ENCODE assay signal across 1 cellular context in genomic region chr2:173741715-173742114, GRCh38.
TF ChIP-seq lines count a peak whose summit lies in the region.

No MANE protein-coding gene starts in this region.

TF ChIP-seq in HEK293, 187 proteins besides CTCF, POLR2A, EP300 and RAD21 (continued from another document):
- 0 out of 2 replicates have a peak, but pooled peaks have one; percentile 40 for TF ChIP-seq PRDM10 (tag by site-specific recombination; IDR thresholded peaks at IDR 0.05)
- TF ChIP-seq ZNF280D (tag by site-specific recombination; IDR thresholded peaks at IDR 0.05) = no peak
- TF ChIP-seq ZBTB48 (tag by site-specific recombination; IDR thresholded peaks at IDR 0.05) = peak; percentile 48; the same call in 1 of the 2 replicates
- TF ChIP-seq ZNF555 (tag by site-specific recombination; conservative IDR thresholded peaks at IDR 0.05) = no peak
- no peak for TF ChIP-seq ZNF391 (tag by site-specific recombination; IDR thresholded peaks at IDR 0.05; ENCODE audit: borderline replicate concordance, low read depth)
- TF ChIP-seq ZNF830 (tag by site-specific recombination; IDR thresholded peaks at IDR 0.05; ENCODE audit: low read depth) = no peak
- TF ChIP-seq ZNF335 (tag by site-specific recombination; conservative IDR thresholded peaks at IDR 0.05) = no peak
- TF ChIP-seq SP2 (tag by site-specific recombination; IDR thresholded peaks at IDR 0.05) = no peak
- 0 out of 2 replicates have a peak, but pooled peaks have one; percentile 36 for TF ChIP-seq ZBTB20 (tag by site-specific recombination; IDR thresholded peaks at IDR 0.05)
- TF ChIP-seq ZNF18 (tag by site-specific recombination; IDR thresholded peaks at IDR 0.05) = no peak
- TF ChIP-seq SCRT2 (tag by site-specific recombination; IDR thresholded peaks at IDR 0.05) = no peak
- TF ChIP-seq ZNF24 (tag by site-specific recombination; IDR thresholded peaks at IDR 0.05) = no peak
- no peak for TF ChIP-seq ZNF777 (tag by site-specific recombination; IDR thresholded peaks at IDR 0.05; ENCODE audit: borderline replicate concordance)
- TF ChIP-seq ZNF132 (tag by site-specific recombination; IDR thresholded peaks at IDR 0.05; ENCODE audit: borderline replicate concordance) = no peak
- TF ChIP-seq ZNF558 (tag by site-specific recombination; IDR thresholded peaks at IDR 0.05) = peak; percentile 94
- TF ChIP-seq ZNF214 (tag by site-specific recombination; IDR thresholded peaks at IDR 0.05; ENCODE audit: borderline replicate concordance) = no peak
- no peak for TF ChIP-seq OSR2 (tag by site-specific recombination; IDR thresholded peaks at IDR 0.05)
- TF ChIP-seq ZNF2 (tag by site-specific recombination; IDR thresholded peaks at IDR 0.05) = no peak
- peak; percentile 59 for TF ChIP-seq GLIS2 (tag by site-specific recombination; IDR thresholded peaks at IDR 0.05)
- no peak for TF ChIP-seq PRDM1 (tag by site-specific recombination; IDR thresholded peaks at IDR 0.05)
- no peak for TF ChIP-seq ZNF175 (tag by site-specific recombination; IDR thresholded peaks at IDR 0.05)
- no peak for TF ChIP-seq ZNF530 (tag by site-specific recombination; IDR thresholded peaks at IDR 0.05; ENCODE audit: low read depth)
- no peak for TF ChIP-seq ZNF341 (tag by site-specific recombination; IDR thresholded peaks at IDR 0.05; ENCODE audit: low read depth)
- no peak for TF ChIP-seq ZNF768 (tag by site-specific recombination; IDR thresholded peaks at IDR 0.05)
- peak; percentile 82 for TF ChIP-seq ZIC2 (tag by site-specific recombination; IDR thresholded peaks at IDR 0.05)
